ENCODE assay signal across 1 cellular context in the genomic region with DNA sequence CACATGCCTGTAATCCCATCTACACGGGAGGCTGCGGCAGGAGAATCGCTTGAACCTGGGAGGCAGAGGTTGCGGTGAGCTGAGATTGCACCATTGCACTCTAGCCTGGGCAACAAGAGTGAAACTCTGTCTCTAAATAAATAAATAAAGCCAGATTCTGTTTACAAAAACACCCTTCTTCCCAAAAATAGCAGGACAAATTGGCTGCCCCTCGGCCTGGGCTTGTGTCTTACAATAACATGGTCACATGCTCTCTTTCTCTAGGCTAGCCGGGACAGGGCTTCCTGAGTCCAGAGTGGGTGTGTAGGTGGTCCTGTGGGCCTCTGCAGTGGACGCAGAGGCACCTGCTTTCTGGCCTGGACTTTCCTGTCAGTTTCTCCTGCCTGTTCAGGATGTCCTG.
TF ChIP-seq lines count a peak whose summit lies in the region.

No MANE protein-coding gene starts in this region.

TF ChIP-seq in HepG2, 621 proteins besides CTCF, POLR2A, EP300 and RAD21:
- TF ChIP-seq RBM22 (optimal IDR thresholded peaks at IDR 0.05; ENCODE audit: low read length) (peak; percentile 35), ZNF597 (CRISPR knock-in tag; IDR thresholded peaks at IDR 0.05) (no peak), SETDB1 (CRISPR knock-in tag; IDR thresholded peaks at IDR 0.05; ENCODE audit: borderline replicate concordance) (no peak)
